Comparison of ENCODE assay signal across 31 cellular contexts in genomic region chr7:116911799-116912198, GRCh38. TPM values are rescaled to one million over a fixed set of nuclear protein-coding genes. Genes with fewer than 3 reads are reported as not detected.
DNase-seq lines count a peak whose midpoint lies in the region; ATAC-seq, FAIRE-seq and TF ChIP-seq lines count a peak whose summit lies in the region.
"Had no signal": no experiment of that assay in that cellular context is flagged by ENCODE, and none has a peak within 500 bp of the region (broad histone marks: within the 10 kb centered on the region; RNA-seq: fewer than 3 reads in every experiment).

No MANE protein-coding gene starts in this region.

- no peak overlapping the region for H3K9ac ChIP-seq in Karpas-422 (ENCODE audit: low read length)

- H3K27ac Mint-ChIP-seq in HFFc6, result peak overlapping the region; percentile 76
- H3K27ac Mint-ChIP-seq: activated naive CD4-positive, alpha-beta T cell treated with anti-CD3 and anti-CD28 coated beads, Interleukin-2, amount 50 U/mL, for 72 hours; CD8-positive, alpha-beta T cell; effector memory CD8-positive, alpha-beta T cell; natural killer cell treated with Interleukin-12 subunit alpha and Interleukin-12 subunit beta and Interleukin-15 and Interleukin-18, amount 100 ng/mL, for 72 hours; stimulated activated effector memory CD8-positive, alpha-beta T cell treated with anti-CD3 and anti-CD28 coated beads, Interleukin-12 subunit alpha, Interleukin-12 subunit beta, amount 100 ng/mL, for 72 hours had no signal

- H2AFZ ChIP-seq in Karpas-422 (ENCODE audit: low read length), result no peak overlapping the region

- no peaks in the 10 kb centered on the region for H3K9me3 Mint-ChIP-seq in HFFc6
- H3K9me3 Mint-ChIP-seq: activated naive CD4-positive, alpha-beta T cell treated with anti-CD3 and anti-CD28 coated beads, Interleukin-2, amount 50 U/mL, for 72 hours; CD8-positive, alpha-beta T cell; effector memory CD8-positive, alpha-beta T cell; natural killer cell treated with Interleukin-12 subunit alpha and Interleukin-12 subunit beta and Interleukin-15 and Interleukin-18, amount 100 ng/mL, for 72 hours; stimulated activated effector memory CD8-positive, alpha-beta T cell treated with anti-CD3 and anti-CD28 coated beads, Interleukin-12 subunit alpha, Interleukin-12 subunit beta, amount 100 ng/mL, for 72 hours had no signal

- CTCF ChIA-PET in BJ (lab: Yijun Ruan, JAX), result interaction anchor here (1.5 to 1.6 kb wide), 2 partner anchors 15 to 17 kb away, joined by 4 read pairs; no protein-coding TSS in a partner anchor

- H3K36me3 Mint-ChIP-seq in HFFc6 (ENCODE audit: low read depth), result peaks cover 28% of the 10 kb centered on the region

- H3K4me1 Mint-ChIP-seq in HFFc6 (ENCODE audit: low read depth), result peaks cover 39% of the 10 kb centered on the region
- H3K4me1 Mint-ChIP-seq: stimulated activated effector memory CD8-positive, alpha-beta T cell treated with anti-CD3 and anti-CD28 coated beads, Interleukin-12 subunit alpha, Interleukin-12 subunit beta, amount 100 ng/mL, for 72 hours had no signal

- no peaks in the 10 kb centered on the region for H3K4me1 ChIP-seq in neutrophil (ENCODE audit: control insufficient read depth in 1 of 2, insufficient read depth in 1 of 2, low read depth in 1 of 2, low read length in 1 of 2)
- no peaks in the 10 kb centered on the region for H3K4me1 ChIP-seq in Karpas-422 (ENCODE audit: low read length)
- H3K4me1 ChIP-seq: gastroesophageal sphincter had no signal

- FAIRE-seq in bronchial epithelial cell (lab: Jason Lieb, UNC), result no peak
- FAIRE-seq: GM12891 had no signal

- TF ChIP-seq CTCF in BJ (IDR thresholded peaks at IDR 0.05; ENCODE audit: insufficient read depth, low read depth, low read length) (no peak), HFFc6 (IDR thresholded peaks at IDR 0.05) (no peak), bronchial epithelial cell (IDR thresholded peaks at IDR 0.05; ENCODE audit: insufficient read depth, low read length, severe bottlenecking) (no peak), neutrophil (IDR thresholded peaks at IDR 0.05) (no peak)

- peak; percentile 26 for DNase-seq in BJ (ENCODE audit: low read depth)
- peak; percentile 54 for DNase-seq in HFFc6
- peak; percentile 33 for DNase-seq in bronchial epithelial cell (ENCODE audit: low read depth)
- DNase-seq in ecto neural progenitor cell (ENCODE audit: low spot score), result no peak
- no peak for DNase-seq in Karpas-422
- DNase-seq: activated CD4-positive, alpha-beta T cell treated with anti-CD3 and anti-CD28 coated beads for 48 hours; activated CD8-positive, alpha-beta memory T cell treated with anti-CD3 and anti-CD28 coated beads for 24 hours; activated effector memory CD4-positive, alpha-beta T cell treated with Interleukin-2 at 50 U/mL for 16 hours; activated T-cell treated with anti-CD3 and anti-CD28 coated beads for 4 hours; anterior cingulate cortex; CD8-positive, alpha-beta T cell; central memory CD4-positive, alpha-beta T cell; cortex of kidney; effector memory CD8-positive, alpha-beta T cell; kidney glomerular epithelial cell; mucosa of descending colon; NCI-H146; NCI-H748 treated with DMSO at 0.1 percent for 48 hours; SHP77 treated with DMSO at 0.1 percent for 48 hours; T-helper 9 cell; trophoblast cell had no signal

- H3K4me3 ChIP-seq in BJ (ENCODE audit: low read depth, low read length) (no peak overlapping the region), bronchial epithelial cell (ENCODE audit: low read depth, low read length) (no peak overlapping the region), neutrophil (ENCODE audit: low read depth in 1 of 2, low read length in 1 of 2) (no peak overlapping the region), Karpas-422 (ENCODE audit: low read length) (no peak overlapping the region)
- H3K4me3 ChIP-seq: gastroesophageal sphincter, lung, mucosa of descending colon had no signal

- H3K4me3 Mint-ChIP-seq in HFFc6, result no peak overlapping the region
- H3K4me3 Mint-ChIP-seq: CD8-positive, alpha-beta T cell; effector memory CD8-positive, alpha-beta T cell; natural killer cell treated with Interleukin-12 subunit alpha and Interleukin-12 subunit beta and Interleukin-15 and Interleukin-18, amount 100 ng/mL, for 72 hours; stimulated activated effector memory CD8-positive, alpha-beta T cell treated with anti-CD3 and anti-CD28 coated beads, Interleukin-12 subunit alpha, Interleukin-12 subunit beta, amount 100 ng/mL, for 72 hours had no signal

- H3K27me3 Mint-ChIP-seq in HFFc6 (ENCODE audit: insufficient read depth), result no peaks in the 10 kb centered on the region; the same call in 1 of the 2 replicates
- H3K27me3 Mint-ChIP-seq: effector memory CD8-positive, alpha-beta T cell; natural killer cell treated with Interleukin-12 subunit alpha and Interleukin-12 subunit beta and Interleukin-15 and Interleukin-18, amount 100 ng/mL, for 72 hours had no signal

- no peaks in the 10 kb centered on the region for H3K9me3 ChIP-seq in neutrophil
- no peaks in the 10 kb centered on the region for H3K9me3 ChIP-seq in Karpas-422 (ENCODE audit: low read length)
- H3K9me3 ChIP-seq: gastroesophageal sphincter, mucosa of descending colon had no signal

- POLR2A ChIA-PET in BJ (lab: Charles Lee), result no interaction called here

- H4K20me1 ChIP-seq in Karpas-422 (ENCODE audit: insufficient read depth, low read depth, low read length), result no peaks in the 10 kb centered on the region

- peak overlapping the region; percentile 14 for H3K27ac ChIP-seq in neutrophil
- H3K27ac ChIP-seq in Karpas-422 (ENCODE audit: low read length), result no peak overlapping the region
- H3K27ac ChIP-seq: gastroesophageal sphincter, VCaP had no signal

- no peak overlapping the region for H3K4me2 ChIP-seq in Karpas-422 (ENCODE audit: low read depth, low read length, poor library complexity, severe bottlenecking)

- H3K36me3 ChIP-seq in BJ (ENCODE audit: control insufficient read depth, insufficient read depth, low read length) (peaks cover 7% of the 10 kb centered on the region), bronchial epithelial cell (ENCODE audit: control insufficient read depth, insufficient read depth, low read length) (peaks cover 6% of the 10 kb centered on the region), neutrophil (peaks cover 86% of the 10 kb centered on the region), Karpas-422 (ENCODE audit: insufficient read depth, low read length) (peaks cover 68% of the 10 kb centered on the region)

- no peaks in the 10 kb centered on the region for H3K27me3 ChIP-seq in BJ (ENCODE audit: control insufficient read depth, insufficient read depth, low read length)
- no peaks in the 10 kb centered on the region for H3K27me3 ChIP-seq in bronchial epithelial cell (ENCODE audit: control insufficient read depth, insufficient read depth, low read length)
- H3K27me3 ChIP-seq in neutrophil, result no peaks in the 10 kb centered on the region
- H3K27me3 ChIP-seq in Karpas-422 (ENCODE audit: low read length), result no peaks in the 10 kb centered on the region
- H3K27me3 ChIP-seq: gastroesophageal sphincter had no signal

- no peaks in the 10 kb centered on the region for H3K9me2 ChIP-seq in Karpas-422 (replicated peaks; ENCODE audit: insufficient read depth, low read length)

- H3K79me2 ChIP-seq in Karpas-422 (ENCODE audit: low read length), result peaks cover 6% of the 10 kb centered on the region; the same call in 1 of the 2 replicates

- ATAC-seq in GM18909 (IDR thresholded peaks at IDR 0.05; ENCODE audit: poor library complexity, unreplicated experiment), result no peak
- ATAC-seq: activated naive CD4-positive, alpha-beta T cell treated with anti-CD3 and anti-CD28 coated beads, Interleukin-2, amount 50 U/mL, for 72 hours; CD8-positive, alpha-beta T cell; effector memory CD8-positive, alpha-beta T cell; gastroesophageal sphincter; mucosa of descending colon; natural killer cell treated with Interleukin-12 subunit alpha and Interleukin-12 subunit beta and Interleukin-15 and Interleukin-18, amount 100 ng/mL, for 72 hours; Panc1; stimulated activated effector memory CD8-positive, alpha-beta T cell treated with anti-CD3 and anti-CD28 coated beads, Interleukin-12 subunit alpha, Interleukin-12 subunit beta, amount 100 ng/mL, for 72 hours had no signal

RNA-seq across cellular contexts. Expression of gene ST7, which starts 41.5 kb away (rescaled TPM):
- polyA plus RNA-seq in BJ (2011; rRNA removed), result 16.0 and 23.2 TPM in 2 replicates
- 13.8 and 20.3 TPM in 2 replicates for polyA minus RNA-seq in BJ (2011; rRNA and poly(A)+ RNA removed)
- 10 to 100 TPM; 13.5 to 18.8 (median 16.8) TPM for total RNA-seq in HFFc6 (2021; fragmentation: NEBNext Ultra II Directional; extraction: Animal tissue kit (Norgen Biotek cat#: 25700))
- 12.9 and 15.0 TPM in 2 replicates for total RNA-seq in bronchial epithelial cell
- 2.8 and 4.6 TPM in 2 replicates for total RNA-seq in Karpas-422 (2014; rRNA removed; shearing (Covaris generic); ENCODE audit: low replicate concordance)

RNA-seq across cellular contexts. Expression of gene CAPZA2, which starts 49.4 kb away (rescaled TPM):
- 47.4 and 115 TPM in 2 replicates for polyA plus RNA-seq in BJ (2011; rRNA removed)
- 22.3 and 23.7 TPM in 2 replicates for polyA minus RNA-seq in BJ (2011; rRNA and poly(A)+ RNA removed)
- 100 to 1,000 TPM; 216 to 311 (median 275) TPM for total RNA-seq in HFFc6 (2021; fragmentation: NEBNext Ultra II Directional; extraction: Animal tissue kit (Norgen Biotek cat#: 25700))
- total RNA-seq in bronchial epithelial cell, result 88.2 and 92.8 TPM in 2 replicates
- 38.2 and 102 TPM in 2 replicates for total RNA-seq in Karpas-422 (2014; rRNA removed; shearing (Covaris generic); ENCODE audit: low replicate concordance)

Comparison
In these comparisons a context has a peak if more than half of its experiments do, and no peak if none do; other contexts are left out.
1. DNase-seq: peak in BJ (single experiment), HFFc6 (single experiment) and bronchial epithelial cell (single experiment); none in ecto neural progenitor cell (single experiment) and Karpas-422 (single experiment).